29 cellular contexts compared by ENCODE assay signal in genomic region chr4:158613046-158613445, GRCh38.
"Had no signal": no experiment of that assay in that cellular context is flagged by ENCODE, and none has a peak within 500 bp of the region (broad histone marks: within the 10 kb centered on the region; RNA-seq: fewer than 3 reads in every experiment).

No MANE protein-coding gene starts in this region.

- H3K9me3 ChIP-seq: ovary, psoas muscle, right lobe of liver, sigmoid colon, spleen, suprapubic skin, testis, tibial artery, transverse colon, upper lobe of right lung, uterus had no signal

- H3K9ac ChIP-seq: neural progenitor cell, parathyroid adenoma had no signal

- H3K79me2 ChIP-seq: parathyroid adenoma had no signal

- H3K4me2 ChIP-seq: neural progenitor cell, smooth muscle cell had no signal

- H3K27ac ChIP-seq: neural progenitor cell, ovary, parathyroid adenoma, psoas muscle, right lobe of liver, sigmoid colon, skin epidermis, spleen, suprapubic skin, testis, tibial artery, transverse colon, upper lobe of right lung, uterus had no signal

- H2AFZ ChIP-seq: neural progenitor cell, parathyroid adenoma had no signal

- H3K4me1 ChIP-seq: neural progenitor cell, parathyroid adenoma, psoas muscle, right lobe of liver, sigmoid colon, suprapubic skin, testis, tibial artery, upper lobe of right lung, uterus had no signal

- H3K36me3 ChIP-seq: neural progenitor cell, ovary, right lobe of liver, sigmoid colon, spleen, suprapubic skin, tibial artery, transverse colon, upper lobe of right lung, uterus had no signal

- H3K27me3 ChIP-seq: neural progenitor cell, ovary, right lobe of liver, sigmoid colon, suprapubic skin, testis, tibial artery, transverse colon, upper lobe of right lung, uterus had no signal

- ATAC-seq: natural killer cell; psoas muscle; right cardiac atrium; right lobe of liver; stimulated activated memory B cell treated with anti-CD40 and anti-IgM and Interleukin-4, amounts not matched to agents 10 μg/mL and 1 μg/mL and 100 μg/mL, for 72 hours; stimulated activated naive CD8-positive, alpha-beta T cell treated with anti-CD3 and anti-CD28 coated beads, Interleukin-15, amount 100 ng/mL, for 72 hours; stimulated activated naive CD8-positive, alpha-beta T cell treated with anti-CD3 and anti-CD28 coated beads, Interleukin-15, Interleukin-2, amounts not matched to agents 100 U/mL and 50 U/mL, for 24 hours; upper lobe of right lung had no signal

- DNase-seq: natural killer cell; occipital lobe; ovary; posterior cingulate gyrus; psoas muscle; right cardiac atrium; right lobe of liver; sigmoid colon; spleen; stimulated activated CD4-positive, alpha-beta T cell treated with anti-CD3 and anti-CD28 coated beads, Interleukin-12 subunit alpha, Interleukin-12 subunit beta, amount 100 ng/mL, for 4 hours; stimulated activated CD4-positive, alpha-beta T cell treated with anti-CD3 and anti-CD28 coated beads, Interleukin-1b, Interleukin-23, amount 100 ng/mL, for 48 hours; stimulated activated CD4-positive, alpha-beta T cell treated with anti-CD3 and anti-CD28 coated beads, Interleukin-4, amount 100 ng/mL, for 1 hour; stimulated activated CD4-positive, alpha-beta T cell treated with anti-CD3 and anti-CD28 coated beads, Interleukin-4, amount 100 ng/mL, for 4 hours; stimulated activated CD8-positive, alpha-beta memory T cell treated with anti-CD3 and anti-CD28 coated beads, Interleukin-4, amount 100 ng/mL, for 48 hours; stimulated activated naive CD4-positive, alpha-beta T cell; stimulated activated naive CD8-positive, alpha-beta T cell treated with anti-CD3 and anti-CD28 coated beads, Interleukin-15, amount 100 ng/mL, for 72 hours; stimulated activated naive CD8-positive, alpha-beta T cell treated with anti-CD3 and anti-CD28 coated beads, Interleukin-15, Interleukin-2, amounts not matched to agents 100 U/mL and 50 U/mL, for 24 hours; substantia nigra; testis; tibial artery; transverse colon; upper lobe of right lung; uterus had no signal

- H3K4me3 ChIP-seq: neural progenitor cell, ovary, psoas muscle, right lobe of liver, sigmoid colon, skin epidermis, smooth muscle cell, spleen, suprapubic skin, testis, tibial artery, transverse colon, upper lobe of right lung, uterus had no signal
